ENCODE assay signal across 9 cellular contexts in the genomic region with DNA sequence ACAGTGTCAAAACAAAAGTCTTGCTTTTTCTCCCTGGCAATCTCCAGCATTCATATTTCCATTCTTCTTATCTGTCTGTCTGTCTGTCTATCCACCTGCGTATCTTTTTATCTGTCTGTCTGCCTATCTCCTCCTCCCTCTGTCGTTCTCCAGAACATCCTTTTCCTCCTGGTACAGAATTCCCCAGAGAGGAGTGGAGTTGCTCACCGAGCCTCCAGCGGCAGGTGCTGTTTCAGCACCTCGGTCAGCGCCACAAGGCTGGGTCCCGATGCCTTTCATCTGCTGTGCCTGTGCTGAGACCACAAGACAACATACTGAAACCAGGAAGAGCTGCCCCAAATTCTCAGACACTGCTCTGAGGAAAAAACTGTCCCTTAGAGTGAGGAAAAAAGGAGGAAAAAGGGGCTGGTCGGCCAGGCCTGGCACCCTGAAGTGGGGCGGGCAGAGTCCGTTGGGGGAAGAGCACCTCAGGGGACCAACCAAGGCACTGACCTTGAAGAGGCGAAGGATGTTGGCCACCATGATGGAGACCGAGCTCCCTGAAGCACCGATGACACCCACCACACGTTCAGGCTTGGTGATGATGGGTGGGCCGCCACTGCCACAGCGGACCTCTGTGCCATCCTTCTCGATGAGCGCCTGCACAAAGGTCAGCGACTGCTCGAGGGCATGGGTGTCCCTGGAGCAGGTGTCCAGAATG. TPM values are rescaled to one million over a fixed set of nuclear protein-coding genes. Genes with fewer than 3 reads are reported as not detected.
DNase-seq lines count a peak whose midpoint lies in the region; ATAC-seq and TF ChIP-seq lines count a peak whose summit lies in the region.
"Had no signal": no experiment of that assay in that cellular context is flagged by ENCODE, and none has a peak within 500 bp of the region (broad histone marks: within the 10 kb centered on the region; RNA-seq: fewer than 3 reads in every experiment).

No MANE protein-coding gene starts in this region.

- no peak overlapping the region for H3K9ac ChIP-seq in mammary epithelial cell (ENCODE audit: insufficient read depth, low read length)

- 43% methylated on average over 11 of the region's 20 CpGs for WGBS in mammary epithelial cell (ENCODE audit: low coverage, missing lambda C conversion rate)
- WGBS in aorta, 2 donors: 53 to 54% methylated on average over 20 of the region's 20 CpGs

- H3K27me3 ChIP-seq in mammary epithelial cell (ENCODE audit: insufficient read depth, low read length) (no peaks in the 10 kb centered on the region), aorta (ENCODE audit: control insufficient read depth in 1 of 2, insufficient read depth in 2 of 2, low read length in 1 of 2) (no peaks in the 10 kb centered on the region)

- TF ChIP-seq CTCF in mammary epithelial cell (conservative IDR thresholded peaks at IDR 0.05 in 1 of 2, IDR thresholded peaks at IDR 0.05 in 1 of 2; ENCODE audit: extremely low read depth in 1 of 2, insufficient read depth in 1 of 2, low read depth in 1 of 2, low read length in 2 of 2): no peak

- DNase-seq in activated CD4-positive, alpha-beta T cell treated with anti-CD3 and anti-CD28 coated beads for 48 hours: peak; percentile 43
- DNase-seq in activated CD4-positive, alpha-beta T cell treated with anti-CD3 and anti-CD28 coated beads, Interleukin-2, amount 50 U/mL, for 4 hours: no peak
- DNase-seq in NCI-H526 treated with DMSO at 0.1 percent for 48 hours (lab: John Stamatoyannopoulos, UW) (peak; percentile 85), mammary epithelial cell (peak; percentile 23), renal cortical epithelial cell (ENCODE audit: low read depth) (peak; percentile 13), epidermal melanocyte (ENCODE audit: insufficient read length, low spot score) (no peak), pons (ENCODE audit: low spot score) (no peak), aorta (no peak)

- H3K4me1 ChIP-seq in mammary epithelial cell (ENCODE audit: insufficient read depth, low read length) (no peaks in the 10 kb centered on the region), aorta (ENCODE audit: control insufficient read depth in 1 of 2, insufficient read depth in 2 of 2, low read length in 2 of 2) (no peaks in the 10 kb centered on the region)

- H4K20me1 ChIP-seq in mammary epithelial cell (ENCODE audit: insufficient read depth, low read length): no peaks in the 10 kb centered on the region

- H2AFZ ChIP-seq in mammary epithelial cell (ENCODE audit: low read depth, low read length): no peak overlapping the region

- in situ Hi-C loops in mammary epithelial cell (cut with MboI; ENCODE audit: low sequenced_read_pairs in 2 of 2): no loop called here

- no peak overlapping the region for H3K27ac ChIP-seq in mammary epithelial cell (ENCODE audit: insufficient read depth, low read depth, low read length)
- H3K27ac ChIP-seq in aorta (ENCODE audit: low read depth in 1 of 2, low read length in 2 of 2): no peak overlapping the region

- CTCF ChIA-PET in mammary epithelial cell (lab: Charles Lee; ENCODE audit: low non-redundant PET): no interaction called here

- no peak overlapping the region for H3K4me2 ChIP-seq in mammary epithelial cell (ENCODE audit: insufficient read depth, low read depth, low read length)

- H3K4me3 ChIP-seq in mammary epithelial cell (replicated peaks in 1 of 3; ENCODE audit: insufficient read depth in 1 of 3, low read depth in 2 of 3, low read length in 3 of 3): no peak overlapping the region
- no peak overlapping the region for H3K4me3 ChIP-seq in aorta (ENCODE audit: low read length in 2 of 2)

- no peak for ATAC-seq in aorta (ENCODE audit: low FRiP score)

- H3K36me3 ChIP-seq in mammary epithelial cell (ENCODE audit: insufficient read depth, low read length) (no peaks in the 10 kb centered on the region), aorta (ENCODE audit: control insufficient read depth in 1 of 2, insufficient read depth in 2 of 2, low read length in 1 of 2) (no peaks in the 10 kb centered on the region)

- BruUV-seq in mammary epithelial cell (replicated peaks; lab: Mats Ljungman, UMichigan): no TSS peak

- H3K9me3 ChIP-seq in mammary epithelial cell (replicated peaks; ENCODE audit: insufficient read depth, low read length): no peaks in the 10 kb centered on the region
- H3K9me3 ChIP-seq in aorta (ENCODE audit: control insufficient read depth, low read length): no peaks in the 10 kb centered on the region

- intact Hi-C loops in mammary epithelial cell (cut with micrococcal nuclease) (loop anchor here (5.0 kb wide), 1 partner anchor 345 kb away; the partner anchor contains the start of gene LEMD2), aorta (cut with DNase I) (no loop called here)

- dilution Hi-C loops in mammary epithelial cell (cut with HindIII; ENCODE audit: low sequenced_read_pairs): loop anchor here (5.0 kb wide), 3 partner anchors 40 to 545 kb away; no protein-coding TSS in a partner anchor

- H3K79me2 ChIP-seq in mammary epithelial cell (ENCODE audit: insufficient read depth, low read length): no peaks in the 10 kb centered on the region

RNA-seq across cellular contexts. Expression of gene GRM4, which starts 13.3 kb away (rescaled TPM):
- total RNA-seq in mammary epithelial cell (under 1 TPM in 1 of 2 donors, not detected in 1; under 0.01 TPM), renal cortical epithelial cell (0.05 TPM in 1 of 2 replicates, not detected in the other), aorta (not detected)
- polyA plus RNA-seq in mammary epithelial cell (not detected), aorta (not detected)
- polyA minus RNA-seq in mammary epithelial cell: not detected
- total RNA-seq: B cell had no signal

Comparison
In these comparisons a context has a peak if more than half of its experiments do, and no peak if none do; other contexts are left out.
1. DNase-seq: peak in activated CD4-positive, alpha-beta T cell treated with anti-CD3 and anti-CD28 coated beads for 48 hours (single experiment), NCI-H526 treated with DMSO at 0.1 percent for 48 hours (single experiment), mammary epithelial cell (single experiment) and renal cortical epithelial cell (single experiment); none in activated CD4-positive, alpha-beta T cell treated with anti-CD3 and anti-CD28 coated beads, Interleukin-2, amount 50 U/mL, for 4 hours (0 of 2), epidermal melanocyte (single experiment), pons (single experiment) and aorta (0 of 2).